8 cellular contexts compared by ENCODE assay signal in genomic region chr7:121328508-121329459, GRCh38. TPM values are rescaled to one million over a fixed set of nuclear protein-coding genes. Genes with fewer than 3 reads are reported as not detected.
DNase-seq lines count a peak whose midpoint lies in the region; ATAC-seq and TF ChIP-seq lines count a peak whose summit lies in the region.

WNT16 (plus strand) TSS chr7:121329000; CDS start chr7:121329293, 293 bp downstream.

- no peak within 1 kb of the TSS for H3K27ac ChIP-seq in right atrium auricular region
- H3K27ac ChIP-seq in iPS DF 6.9 (ENCODE audit: low read length) = no peak within 1 kb of the TSS

- in situ Hi-C loops in KBM-7 (cut with MboI; ENCODE audit: low pct_unique_long_range_greater_than_20kb, low sequenced_read_pairs) = no loop called here

- no CpG with 5 or more reads among the region's 40 CpGs for WGBS in iPS DF 6.9 (ENCODE audit: insufficient coverage, insufficient read length)

- H3K27me3 ChIP-seq in right atrium auricular region (peaks cover 18 to 33% of the 10 kb centered on the region in 2 donors), iPS DF 6.9 (ENCODE audit: control insufficient read depth, insufficient read depth, low read length) (peaks cover 7% of the 10 kb centered on the region; the same call in 1 of the 2 replicates)

- peak; percentile 63 for DNase-seq in Right ventricle myocardium inferior (ENCODE audit: missing footprints)
- DNase-seq in right atrium auricular region (ENCODE audit: low spot score) = no peak
- DNase-seq in activated CD8-positive, alpha-beta memory T cell treated with anti-CD3 and anti-CD28 coated beads, Interleukin-2, amount 50 U/mL, for 48 hours = peak; percentile 56
- DNase-seq in iPS DF 6.9 (ENCODE audit: low read depth, low spot score) = no peak
- DNase-seq in stimulated activated CD8-positive, alpha-beta memory T cell treated with anti-CD3 and anti-CD28 coated beads, Interleukin-4, amount 100 ng/mL, for 48 hours = peak; percentile 26
- no peak for DNase-seq in KBM-7
- DNase-seq in activated CD4-positive, CD25-positive, alpha-beta regulatory T cell (lab: John Stamatoyannopoulos, UW) = no peak

- H3K4me1 ChIP-seq in right atrium auricular region (peaks cover 0 to 22% of the 10 kb centered on the region in 2 donors), iPS DF 6.9 (ENCODE audit: control insufficient read depth, insufficient read depth, low read length) (no peaks in the 10 kb centered on the region)

- TF ChIP-seq CTCF in right atrium auricular region (IDR thresholded peaks at IDR 0.05) = no peak

- H3K36me3 ChIP-seq in right atrium auricular region (no peaks in the 10 kb centered on the region), iPS DF 6.9 (ENCODE audit: control insufficient read depth, insufficient read depth, low read length) (no peaks in the 10 kb centered on the region)

- no peak for ATAC-seq in Right ventricle myocardium inferior
- ATAC-seq in GM18858 (IDR thresholded peaks at IDR 0.05; ENCODE audit: unreplicated experiment) = no peak

- intact Hi-C loops in Right ventricle myocardium inferior (cut with DNase I) = no loop called here

- H3K4me3 ChIP-seq in right atrium auricular region = peak within 1 kb of the TSS in 1 of 2 donors; percentile 41
- peak within 1 kb of the TSS; percentile 46; the same call in 1 of the 2 replicates for H3K4me3 ChIP-seq in iPS DF 6.9 (ENCODE audit: low read length)

- H3K9me3 ChIP-seq in right atrium auricular region (no peaks in the 10 kb centered on the region), iPS DF 6.9 (ENCODE audit: control insufficient read depth, insufficient read depth, low read length) (no peaks in the 10 kb centered on the region)

RNA-seq across cellular contexts. Expression of gene WNT16, which starts in this region (rescaled TPM):
- total RNA-seq in Right ventricle myocardium inferior (not detected), right atrium auricular region (under 1 TPM in 1 of 2 donors, not detected in 1; 0.12 TPM)

Comparison
In these comparisons a context has a peak if more than half of its experiments do, and no peak if none do; other contexts are left out.
1. Peak in DNase-seq in Right ventricle myocardium inferior; RNA of the gene not detected or under 1 TPM.
2. DNase-seq: peak in activated CD8-positive, alpha-beta memory T cell treated with anti-CD3 and anti-CD28 coated beads, Interleukin-2, amount 50 U/mL, for 48 hours (single experiment) and stimulated activated CD8-positive, alpha-beta memory T cell treated with anti-CD3 and anti-CD28 coated beads, Interleukin-4, amount 100 ng/mL, for 48 hours (single experiment); none in right atrium auricular region (single experiment), iPS DF 6.9 (single experiment), KBM-7 (single experiment) and activated CD4-positive, CD25-positive, alpha-beta regulatory T cell (0 of 4).